Comparison of ENCODE assay signal across 15 cellular contexts in genomic region chr6:104019075-104019474, GRCh38.
A peak's percentile ranks its signal among the peaks of the same experiment; 100 is the strongest.
DNase-seq lines count a peak whose midpoint lies in the region; ATAC-seq and TF ChIP-seq lines count a peak whose summit lies in the region.
"Had no signal": no experiment of that assay in that cellular context is flagged by ENCODE, and none has a peak within 500 bp of the region (broad histone marks: within the 10 kb centered on the region; RNA-seq: fewer than 3 reads in every experiment).

No MANE protein-coding gene starts in this region.

- no peak for ATAC-seq in activated T-helper 17 cell treated with anti-CD3 and anti-CD28 coated beads, Interleukin-2, amount 50 U/mL, for 72 hours (replicated peaks)
- no peak for ATAC-seq in GM19397 (IDR thresholded peaks at IDR 0.05; ENCODE audit: unreplicated experiment)
- ATAC-seq: SK-N-SH treated with all-trans-retinoic acid at 6 μM for 48 hours had no signal

- H3K27ac Mint-ChIP-seq in chondrocyte (ENCODE audit: unreplicated experiment) = peak overlapping the region; percentile 0
- H3K27ac Mint-ChIP-seq in activated T-helper 17 cell treated with anti-CD3 and anti-CD28 coated beads, Interleukin-2, amount 50 U/mL, for 72 hours = no peak overlapping the region

- H3K9me3 Mint-ChIP-seq in chondrocyte (ENCODE audit: low read depth) = no peaks in the 10 kb centered on the region
- no peaks in the 10 kb centered on the region for H3K9me3 Mint-ChIP-seq in activated T-helper 17 cell treated with anti-CD3 and anti-CD28 coated beads, Interleukin-2, amount 50 U/mL, for 72 hours
- H3K9me3 Mint-ChIP-seq: H9 had no signal

- no peaks in the 10 kb centered on the region for H3K36me3 Mint-ChIP-seq in chondrocyte (ENCODE audit: low read depth)
- H3K36me3 Mint-ChIP-seq in activated T-helper 17 cell treated with anti-CD3 and anti-CD28 coated beads, Interleukin-2, amount 50 U/mL, for 72 hours (ENCODE audit: low read depth) = no peaks in the 10 kb centered on the region

- DNase-seq in chondrocyte (ENCODE audit: low spot score) (no peak), posterior vena cava (ENCODE audit: low spot score) (peak; percentile 28), Kasumi-1 (lab: John Stamatoyannopoulos, UW) (no peak)
- DNase-seq in activated effector memory CD4-positive, alpha-beta T cell treated with Interleukin-2 at 50 U/mL for 16 hours = no peak
- DNase-seq: ACHN, H9, NCI-H1105, NCI-H2081, NCI-H510A treated with DMSO at 0.1 percent for 48 hours, NCI-H774, Right ventricle myocardium superior had no signal

- no peak overlapping the region for H3K4me3 Mint-ChIP-seq in chondrocyte (ENCODE audit: unreplicated experiment)
- H3K4me3 Mint-ChIP-seq in activated T-helper 17 cell treated with anti-CD3 and anti-CD28 coated beads, Interleukin-2, amount 50 U/mL, for 72 hours = no peak overlapping the region
- H3K4me3 Mint-ChIP-seq: H9 had no signal

- H3K4me1 Mint-ChIP-seq in chondrocyte (ENCODE audit: low read depth) = no peaks in the 10 kb centered on the region
- no peaks in the 10 kb centered on the region for H3K4me1 Mint-ChIP-seq in activated T-helper 17 cell treated with anti-CD3 and anti-CD28 coated beads, Interleukin-2, amount 50 U/mL, for 72 hours

- peaks cover 14% of the 10 kb centered on the region for H3K27me3 Mint-ChIP-seq in chondrocyte (ENCODE audit: low read depth)
- no peaks in the 10 kb centered on the region for H3K27me3 Mint-ChIP-seq in activated T-helper 17 cell treated with anti-CD3 and anti-CD28 coated beads, Interleukin-2, amount 50 U/mL, for 72 hours

- TF ChIP-seq EP300 in Ishikawa (IDR thresholded peaks at IDR 0.05; ENCODE audit: borderline replicate concordance) = no peak

- intact Hi-C loops in posterior vena cava (cut with DNase I) = no loop called here

- TF ChIP-seq RAD21 in Ishikawa (IDR thresholded peaks at IDR 0.05; ENCODE audit: low read depth) = no peak

- no peak for TF ChIP-seq CTCF in chondrocyte (IDR thresholded peaks at IDR 0.05)

TF ChIP-seq in Ishikawa, 13 proteins besides CTCF, POLR2A, EP300 and RAD21:
- TF ChIP-seq CEBPB (IDR thresholded peaks at IDR 0.05) (no peak), EGR1 (IDR thresholded peaks at IDR 0.05) (0 out of 2 replicates have a peak, but pooled peaks have one; percentile 17), NFIC (IDR thresholded peaks at IDR 0.05) (no peak), YY1 (IDR thresholded peaks at IDR 0.05; ENCODE audit: low read depth) (no peak), ZBTB7A (IDR thresholded peaks at IDR 0.05; ENCODE audit: low read depth) (no peak), MAX (IDR thresholded peaks at IDR 0.05) (no peak), TCF12 (IDR thresholded peaks at IDR 0.05; ENCODE audit: low read depth) (no peak), TAF1 (IDR thresholded peaks at IDR 0.05; ENCODE audit: low read depth) (no peak), USF1 (IDR thresholded peaks at IDR 0.05) (0 out of 2 replicates have a peak, but pooled peaks have one; percentile 6), REST (IDR thresholded peaks at IDR 0.05; ENCODE audit: low read depth) (no peak), FOXM1 (IDR thresholded peaks at IDR 0.05; ENCODE audit: borderline replicate concordance, low read depth) (no peak), CREB1 (IDR thresholded peaks at IDR 0.05; ENCODE audit: low read depth) (no peak), TEAD4 (IDR thresholded peaks at IDR 0.05) (no peak)
